Comparison of ENCODE assay signal across 1 cellular context in the genomic region with DNA sequence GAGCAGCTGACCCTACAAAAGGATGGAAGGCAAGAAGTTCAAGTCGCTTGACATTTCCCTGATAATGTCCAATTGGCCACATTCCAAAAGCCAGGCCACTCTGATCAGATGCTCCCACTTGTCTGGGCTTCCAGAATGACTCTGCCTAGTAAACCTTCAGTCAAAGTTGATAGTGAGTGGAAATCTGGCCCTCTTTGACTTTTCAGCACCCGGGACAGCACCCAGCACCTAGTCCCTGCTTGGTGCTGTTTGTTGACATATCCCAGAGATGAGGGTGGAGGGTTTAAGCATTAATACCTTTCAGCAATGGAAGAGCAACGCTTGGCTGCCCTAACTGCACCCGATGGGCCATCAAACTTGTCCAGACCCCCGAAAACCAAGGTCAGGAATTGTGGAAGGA.
A peak's percentile ranks its signal among the peaks of the same experiment; 100 is the strongest.
TF ChIP-seq lines count a peak whose summit lies in the region.

No MANE protein-coding gene starts in this region.

TF ChIP-seq in K562, 482 proteins besides CTCF, POLR2A, EP300 and RAD21 (continued from another document):
- TF ChIP-seq, protein P1, sequence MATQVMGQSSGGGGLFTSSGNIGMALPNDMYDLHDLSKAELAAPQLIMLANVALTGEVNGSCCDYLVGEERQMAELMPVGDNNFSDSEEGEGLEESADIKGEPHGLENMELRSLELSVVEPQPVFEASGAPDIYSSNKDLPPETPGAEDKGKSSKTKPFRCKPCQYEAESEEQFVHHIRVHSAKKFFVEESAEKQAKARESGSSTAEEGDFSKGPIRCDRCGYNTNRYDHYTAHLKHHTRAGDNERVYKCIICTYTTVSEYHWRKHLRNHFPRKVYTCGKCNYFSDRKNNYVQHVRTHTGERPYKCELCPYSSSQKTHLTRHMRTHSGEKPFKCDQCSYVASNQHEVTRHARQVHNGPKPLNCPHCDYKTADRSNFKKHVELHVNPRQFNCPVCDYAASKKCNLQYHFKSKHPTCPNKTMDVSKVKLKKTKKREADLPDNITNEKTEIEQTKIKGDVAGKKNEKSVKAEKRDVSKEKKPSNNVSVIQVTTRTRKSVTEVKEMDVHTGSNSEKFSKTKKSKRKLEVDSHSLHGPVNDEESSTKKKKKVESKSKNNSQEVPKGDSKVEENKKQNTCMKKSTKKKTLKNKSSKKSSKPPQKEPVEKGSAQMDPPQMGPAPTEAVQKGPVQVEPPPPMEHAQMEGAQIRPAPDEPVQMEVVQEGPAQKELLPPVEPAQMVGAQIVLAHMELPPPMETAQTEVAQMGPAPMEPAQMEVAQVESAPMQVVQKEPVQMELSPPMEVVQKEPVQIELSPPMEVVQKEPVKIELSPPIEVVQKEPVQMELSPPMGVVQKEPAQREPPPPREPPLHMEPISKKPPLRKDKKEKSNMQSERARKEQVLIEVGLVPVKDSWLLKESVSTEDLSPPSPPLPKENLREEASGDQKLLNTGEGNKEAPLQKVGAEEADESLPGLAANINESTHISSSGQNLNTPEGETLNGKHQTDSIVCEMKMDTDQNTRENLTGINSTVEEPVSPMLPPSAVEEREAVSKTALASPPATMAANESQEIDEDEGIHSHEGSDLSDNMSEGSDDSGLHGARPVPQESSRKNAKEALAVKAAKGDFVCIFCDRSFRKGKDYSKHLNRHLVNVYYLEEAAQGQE (CRISPR knock-in tag; IDR thresholded peaks at IDR 0.05; ENCODE audit: low read depth): peak; percentile 92
TF ChIP-seq in K562: peak in this region for 5.
